In the genomic region with DNA sequence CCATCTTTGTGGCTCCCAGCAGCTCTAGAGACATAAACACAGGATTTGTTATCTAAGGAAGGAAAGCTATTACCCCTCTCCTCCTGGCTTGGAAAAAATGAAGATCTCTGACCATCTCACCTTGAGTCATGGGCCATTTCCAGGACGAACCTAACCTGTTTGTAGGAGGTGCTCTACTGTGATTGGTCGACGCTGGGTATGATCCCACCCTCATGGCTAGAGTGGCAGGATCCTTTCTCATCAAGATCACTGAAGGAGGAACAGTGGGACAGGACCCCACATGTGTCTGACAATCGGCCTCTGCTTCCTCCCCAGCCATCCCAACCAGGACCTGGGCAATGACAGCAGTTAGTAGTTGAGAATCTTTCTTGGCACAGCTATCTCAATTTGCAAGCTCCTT, we compare ENCODE assay signal across 2 cellular contexts.
TF ChIP-seq lines count a peak whose summit lies in the region.

No MANE protein-coding gene starts in this region.

TF ChIP-seq in A549, 52 proteins besides CTCF, POLR2A, EP300 and RAD21 (continued from another document):
- TF ChIP-seq NFE2L2 (conservative IDR thresholded peaks at IDR 0.05; ENCODE audit: low read length) (no peak), HOXB5 (CRISPR knock-in tag; IDR thresholded peaks at IDR 0.05) (no peak)

TF ChIP-seq in WTC11, 78 proteins besides CTCF, POLR2A, EP300 and RAD21 (continued from another document):
- no peak for TF ChIP-seq AFF4 (CRISPR knock-in tag; IDR thresholded peaks at IDR 0.05; ENCODE audit: borderline replicate concordance)
- no peak for TF ChIP-seq TCF7 (CRISPR knock-in tag; IDR thresholded peaks at IDR 0.05; ENCODE audit: low read depth)
- TF ChIP-seq ZNF416 (CRISPR knock-in tag; IDR thresholded peaks at IDR 0.05), result no peak
- TF ChIP-seq FOXJ3 (CRISPR knock-in tag; IDR thresholded peaks at IDR 0.05; ENCODE audit: borderline replicate concordance), result no peak
- TF ChIP-seq, protein P1, sequence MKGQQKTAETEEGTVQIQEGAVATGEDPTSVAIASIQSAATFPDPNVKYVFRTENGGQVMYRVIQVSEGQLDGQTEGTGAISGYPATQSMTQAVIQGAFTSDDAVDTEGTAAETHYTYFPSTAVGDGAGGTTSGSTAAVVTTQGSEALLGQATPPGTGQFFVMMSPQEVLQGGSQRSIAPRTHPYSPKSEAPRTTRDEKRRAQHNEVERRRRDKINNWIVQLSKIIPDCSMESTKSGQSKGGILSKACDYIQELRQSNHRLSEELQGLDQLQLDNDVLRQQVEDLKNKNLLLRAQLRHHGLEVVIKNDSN (CRISPR knock-in tag; IDR thresholded peaks at IDR 0.05), result no peak
- TF ChIP-seq FOXK1 (CRISPR knock-in tag; IDR thresholded peaks at IDR 0.05), result no peak
- no peak for TF ChIP-seq CREB1 (CRISPR knock-in tag; IDR thresholded peaks at IDR 0.05)
- TF ChIP-seq ZNF532 (CRISPR knock-in tag; IDR thresholded peaks at IDR 0.05; ENCODE audit: borderline replicate concordance), result no peak
- no peak for TF ChIP-seq ZNF121 (CRISPR knock-in tag; IDR thresholded peaks at IDR 0.05)
- no peak for TF ChIP-seq CREM (CRISPR knock-in tag; IDR thresholded peaks at IDR 0.05)
- TF ChIP-seq ZNF317 (CRISPR knock-in tag; IDR thresholded peaks at IDR 0.05; ENCODE audit: borderline replicate concordance, low read depth), result no peak
- TF ChIP-seq IRF2 (CRISPR knock-in tag; IDR thresholded peaks at IDR 0.05; ENCODE audit: borderline replicate concordance, low read depth), result no peak
- no peak for TF ChIP-seq TEAD1 (CRISPR knock-in tag; IDR thresholded peaks at IDR 0.05)
- no peak for TF ChIP-seq SOX15 (CRISPR knock-in tag; IDR thresholded peaks at IDR 0.05)
- TF ChIP-seq PRRX2 (CRISPR knock-in tag; IDR thresholded peaks at IDR 0.05), result no peak
- TF ChIP-seq, protein P2, sequence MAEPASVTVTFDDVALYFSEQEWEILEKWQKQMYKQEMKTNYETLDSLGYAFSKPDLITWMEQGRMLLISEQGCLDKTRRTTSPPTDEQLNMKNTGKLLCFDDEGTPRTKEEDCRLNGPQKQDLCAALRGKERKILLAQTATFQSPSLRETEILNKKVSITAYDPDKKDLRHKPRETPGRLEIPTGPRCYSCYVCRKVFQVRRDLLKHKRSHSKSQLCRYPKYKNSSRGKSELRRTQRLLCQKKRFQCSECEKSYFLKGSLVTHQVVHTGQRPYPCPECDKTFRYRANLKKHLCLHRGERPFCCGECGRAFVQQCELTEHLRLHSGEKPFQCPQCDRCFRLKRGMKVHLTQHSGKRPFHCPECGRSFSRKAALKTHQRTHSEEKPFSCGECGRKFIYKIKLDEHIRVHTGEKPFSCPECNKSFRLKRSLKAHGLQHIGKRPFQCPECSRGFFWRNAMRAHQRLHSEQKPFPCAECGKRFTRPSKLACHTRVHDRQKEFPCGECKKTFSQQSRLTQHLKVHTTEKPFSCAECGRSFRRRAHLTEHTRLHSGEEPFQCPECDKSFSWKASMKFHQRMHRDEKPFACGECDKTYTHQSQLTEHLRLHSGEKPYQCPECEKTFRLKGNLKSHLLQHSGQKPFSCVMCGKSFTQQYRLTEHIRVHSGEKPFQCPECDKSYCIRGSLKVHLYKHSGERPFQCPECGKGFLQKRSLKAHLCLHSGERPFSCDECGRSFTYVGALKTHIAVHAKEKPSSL (CRISPR knock-in tag; conservative IDR thresholded peaks at IDR 0.05), result no peak
